16 cellular contexts compared by ENCODE assay signal in genomic region chr22:37684803-37685615, GRCh38. TPM values are rescaled to one million over a fixed set of nuclear protein-coding genes. Genes with fewer than 3 reads are reported as not detected.
A peak's percentile ranks its signal among the peaks of the same experiment; 100 is the strongest.
DNase-seq lines count a peak whose midpoint lies in the region; ATAC-seq, FAIRE-seq and TF ChIP-seq lines count a peak whose summit lies in the region.
"Had no signal": no experiment of that assay in that cellular context is flagged by ENCODE, and none has a peak within 500 bp of the region (broad histone marks: within the 10 kb centered on the region; RNA-seq: fewer than 3 reads in every experiment).

No MANE protein-coding gene starts in this region.

- H3K27me3 Mint-ChIP-seq in Calu3 (ENCODE audit: unreplicated experiment), result no peaks in the 10 kb centered on the region
- H3K27me3 Mint-ChIP-seq in nephron (ENCODE audit: low read depth), result no peaks in the 10 kb centered on the region

- H2BK15ac ChIP-seq in H1 (ENCODE audit: low read length), result 0 out of 2 replicates have a peak overlapping the region, but pooled peaks have one; percentile 46

- no peak overlapping the region for H2BK20ac ChIP-seq in H1 (ENCODE audit: low read length)

- no peak overlapping the region for H2BK5ac ChIP-seq in H1 (ENCODE audit: low read depth, low read length)

- H3K27me3 ChIP-seq in H1 (replicated peaks in 1 of 4; ENCODE audit: control insufficient read depth in 3 of 4, extremely low read depth in 1 of 4, insufficient read depth in 3 of 4, low read length in 3 of 4), result no peaks in the 10 kb centered on the region
- H3K27me3 ChIP-seq: BLaER1, heart left ventricle, SJSA1 had no signal

- peaks cover 52% of the 10 kb centered on the region for H3K4me1 Mint-ChIP-seq in Calu3 (ENCODE audit: low read depth, unreplicated experiment)
- peaks cover 20% of the 10 kb centered on the region for H3K4me1 Mint-ChIP-seq in nephron

- 91% methylated on average over 14 of the region's 16 CpGs; no CpG with 5 or more reads in 1 of the 2 experiments for WGBS in H1 (ENCODE audit: extremely low coverage in 1 of 2, insufficient coverage in 1 of 2, insufficient read length in 1 of 2, insufficient replicate concordance in 2 of 2, low coverage in 1 of 2, low lambda C conversion rate in 2 of 2, missing lambda C conversion rate in 1 of 2), 2 experiments

- no peak for TF ChIP-seq CTCF in Calu3 (IDR thresholded peaks at IDR 0.05; ENCODE audit: unreplicated experiment)
- TF ChIP-seq CTCF in RWPE1 (conservative IDR thresholded peaks at IDR 0.05; ENCODE audit: low read depth), result no peak
- TF ChIP-seq CTCF in H1 (IDR thresholded peaks at IDR 0.05; ENCODE audit: control extremely low read depth in 1 of 3, insufficient read depth in 1 of 3, low read depth in 1 of 3, low read length in 3 of 3), result no peak
- TF ChIP-seq CTCF in nephron (IDR thresholded peaks at IDR 0.05; ENCODE audit: unreplicated experiment in 3 of 3), result no peak

- H4K20me1 ChIP-seq in H1 (replicated peaks in 1 of 2; ENCODE audit: control insufficient read depth in 1 of 2, insufficient read depth in 2 of 2, low read length in 2 of 2), result no peaks in the 10 kb centered on the region
- H4K20me1 ChIP-seq: BLaER1 had no signal

- no peak for TF ChIP-seq POLR2A in H1 (IDR thresholded peaks at IDR 0.05; ENCODE audit: control extremely low read depth in 1 of 2, low read depth in 2 of 2, low read length in 2 of 2)

- peaks cover 3% of the 10 kb centered on the region; the same call in 1 of the 2 replicates for H3K79me1 ChIP-seq in H1 (ENCODE audit: low read depth, low read length)

- intact Hi-C loops in Calu3 (cut with micrococcal nuclease; ENCODE audit: unreplicated experiment), result no loop called here

- TF ChIP-seq RAD21 in H1 (IDR thresholded peaks at IDR 0.05 in 1 of 2, conservative IDR thresholded peaks at IDR 0.05 in 1 of 2; ENCODE audit: low read depth in 2 of 2, low read length in 2 of 2), result no peak

- TF ChIP-seq EP300 in H1 (IDR thresholded peaks at IDR 0.05; ENCODE audit: borderline replicate concordance in 1 of 2, low read depth in 2 of 2, low read length in 2 of 2), result no peak

- H3K4me3 Mint-ChIP-seq in Calu3 (ENCODE audit: low read depth, unreplicated experiment) (peak overlapping the region; percentile 94), nephron (peak overlapping the region; percentile 97 to 98 (median 97))

- DNase-seq in Calu3 (no peak), RWPE1 (ENCODE audit: low spot score) (no peak), H1 (ENCODE audit: low read depth in 1 of 2, low spot score in 2 of 2) (no peak), cortex of kidney (lab: John Stamatoyannopoulos, UW) (no peak), germinal center (ENCODE audit: low spot score) (no peak), NCI-H1694 treated with DMSO at 0.1 percent for 48 hours (lab: John Stamatoyannopoulos, UW) (no peak)
- DNase-seq: endodermal cell; heart left ventricle; NCI-H187; NCI-H748 treated with DMSO at 0.1 percent for 48 hours; stimulated activated CD4-positive, alpha-beta T cell treated with anti-CD3 and anti-CD28 coated beads, Interleukin-2, amount 100 ng/mL, for 24 hours had no signal

- H3K36me3 ChIP-seq in H1 (ENCODE audit: control insufficient read depth in 2 of 4, insufficient read depth in 4 of 4, low read length in 3 of 4), result peaks cover 0 to 9% (median 6%) of the 10 kb centered on the region in 4 experiments; a peak in 5 of 8 replicates

- no TSS peak for BruUV-seq in Calu3 (replicated peaks; lab: Mats Ljungman, UMichigan)

- no peak overlapping the region for H4K91ac ChIP-seq in H1 (replicated peaks; ENCODE audit: insufficient read length, low read length)

- no peak overlapping the region for H4K8ac ChIP-seq in H1 (ENCODE audit: extremely low read depth, insufficient read depth, low read length)

- no peak overlapping the region for H3K14ac ChIP-seq in H1 (ENCODE audit: insufficient read length)

- H3K36me3 Mint-ChIP-seq in Calu3 (ENCODE audit: insufficient read depth, unreplicated experiment) (peaks cover 37% of the 10 kb centered on the region), nephron (ENCODE audit: low read depth) (peaks cover 8% of the 10 kb centered on the region)

- H3K4me3 ChIP-seq in H1 (ENCODE audit: extremely low read depth in 1 of 4, insufficient read depth in 2 of 4, low read depth in 3 of 4, low read length in 4 of 4), result no peak overlapping the region

- H2AFZ ChIP-seq in H1 (ENCODE audit: low read length), result no peak overlapping the region

- H3K9me3 Mint-ChIP-seq in Calu3 (ENCODE audit: low read depth, unreplicated experiment) (no peaks in the 10 kb centered on the region), nephron (no peaks in the 10 kb centered on the region)
- H3K9me3 Mint-ChIP-seq: endodermal cell had no signal

- ATAC-seq in GM21528 (IDR thresholded peaks at IDR 0.05; ENCODE audit: low FRiP score, unreplicated experiment), result no peak

- peaks cover 0 to 7% of the 10 kb centered on the region in 2 experiments; a peak in 1 of 4 replicates for H3K79me2 ChIP-seq in H1 (ENCODE audit: control insufficient read depth in 1 of 2, insufficient read depth in 2 of 2, low read length in 2 of 2)

- no peak for FAIRE-seq in H1 (lab: Jason Lieb, UNC)

- no peak overlapping the region for H3K56ac ChIP-seq in H1 (replicated peaks; ENCODE audit: insufficient read length, low read depth, low read length)

- H3K9me3 ChIP-seq in H1 (ENCODE audit: insufficient read depth in 2 of 2, low read depth in 1 of 2, low read length in 1 of 2), result no peaks in the 10 kb centered on the region
- H3K9me3 ChIP-seq: BLaER1, heart left ventricle, prostate gland, SJSA1 had no signal

- H2AK5ac ChIP-seq in H1 (ENCODE audit: low read depth, low read length), result no peak overlapping the region

- H3K27ac Mint-ChIP-seq in Calu3 (ENCODE audit: unreplicated experiment) (no peak overlapping the region), nephron (peak overlapping the region in 2 of 3 experiments; percentile 57 to 95)

- peaks cover 4% of the 10 kb centered on the region for H3K23me2 ChIP-seq in H1 (ENCODE audit: low read depth, low read length)

- POLR2A ChIA-PET in RWPE1 (lab: Yijun Ruan, JAX; ENCODE audit: low non-redundant PET), result no interaction called here
- POLR2A ChIA-PET in H1 (lab: Charles Lee; ENCODE audit: partially characterized antibody), result interaction anchor here (1.2 to 5.4 kb wide), 6 partner anchors 11 to 71 kb away, joined by 3 to 37 read pairs (median 6); partner anchors contain the start of genes PDXP and TRIOBP

- no peak overlapping the region for H3K4ac ChIP-seq in H1 (replicated peaks; ENCODE audit: insufficient read length, low read depth, low read length)

- H3K9ac ChIP-seq in H1 (replicated peaks in 1 of 4; ENCODE audit: extremely low read depth in 1 of 4, low read depth in 3 of 4, low read length in 3 of 4), result no peak overlapping the region

- peak overlapping the region; percentile 99 for H3K27ac ChIP-seq in RWPE1
- no peak overlapping the region for H3K27ac ChIP-seq in H1 (ENCODE audit: low read depth, low read length)

- CTCF ChIA-PET in Calu3 (lab: Charles Lee) (interaction anchor here (1.9 kb wide), 1 partner anchor 27 kb away, joined by 6 read pairs; the partner anchor contains the start of gene PDXP), RWPE1 (lab: Yijun Ruan, JAX) (no interaction called here), H1 (lab: Charles Lee; ENCODE audit: partially characterized antibody) (interaction anchor here (0.6 to 16.3 kb wide), 10 partner anchors 14 to 192 kb away, joined by 3 to 261 read pairs (median 5); partner anchors contain the start of gene SH3BP1)

- H3K4me1 ChIP-seq in H1 (replicated peaks in 1 of 4; ENCODE audit: control insufficient read depth in 3 of 4, insufficient read depth in 4 of 4, low read length in 3 of 4), result peaks cover 0 to 6% (median 2%) of the 10 kb centered on the region in 4 experiments; a peak in 4 of 7 replicates

- H2BK12ac ChIP-seq in H1 (ENCODE audit: low read depth, low read length), result 0 out of 2 replicates have a peak overlapping the region, but pooled peaks have one; percentile 7

- H3K23ac ChIP-seq in H1 (ENCODE audit: insufficient read length), result no peak overlapping the region

- H4K5ac ChIP-seq in H1 (ENCODE audit: insufficient read length, low read depth, low read length), result no peak overlapping the region

- H3K4me2 ChIP-seq in H1 (ENCODE audit: insufficient read depth in 1 of 2, low read depth in 2 of 2, low read length in 2 of 2), result no peak overlapping the region; a peak in 1 of 4 replicates

- H2BK120ac ChIP-seq in H1 (replicated peaks; ENCODE audit: low read depth, low read length), result no peak overlapping the region

- H3K18ac ChIP-seq in H1 (ENCODE audit: extremely low read depth, low read length), result no peak overlapping the region

RNA-seq across cellular contexts. Expression of gene NOL12, which starts 1.1 kb away (rescaled TPM):
- total RNA-seq in Calu3 (2022), result 23.7 and 26.8 TPM in 2 replicates
- total RNA-seq in H1 (2021; fragmentation: NEBNext Ultra II Directional; extraction: Animal tissue kit (Norgen Biotek cat#: 25700)), result 26.7 and 28.3 TPM in 2 replicates
- polyA plus RNA-seq in H1 (2011; rRNA removed), result 25.3 TPM in 2 replicates
- polyA plus RNA-seq in H1 (2011; cell fraction: cytosol; rRNA removed), result 40.9 TPM
- 43.6 TPM for polyA plus RNA-seq in H1 (2011; cell fraction: nucleus; rRNA removed)
- polyA plus RNA-seq in H1 (2012, experiment 1 of 2), result 19.3 to 37.0 TPM (median 34.3 TPM) in 4 replicates
- 27.9 TPM for polyA plus RNA-seq in H1 (2012, experiment 2 of 2)
- polyA plus RNA-seq in H1 (2013, experiment 1 of 2), result 27.9 TPM
- polyA plus RNA-seq in H1 (2013, experiment 2 of 2), result 24.0 TPM
- 8.3 and 9.6 TPM in 2 replicates for polyA minus RNA-seq in H1 (2011; rRNA and poly(A)+ RNA removed)
- 8.8 TPM for polyA minus RNA-seq in H1 (2011; cell fraction: cytosol; rRNA and poly(A)+ RNA removed)
- polyA minus RNA-seq in H1 (2011; cell fraction: nucleus; rRNA and poly(A)+ RNA removed), result 16.7 TPM

RNA-seq across cellular contexts. Expression of gene LGALS1, which starts 9.6 kb away (rescaled TPM):
- total RNA-seq in Calu3 (2022), result 61.4 and 72.3 TPM in 2 replicates
- total RNA-seq in H1 (2021; fragmentation: NEBNext Ultra II Directional; extraction: Animal tissue kit (Norgen Biotek cat#: 25700)), result 12.0 and 14.9 TPM in 2 replicates
- polyA plus RNA-seq in H1 (2011; rRNA removed), result 92.4 and 101 TPM in 2 replicates
- polyA plus RNA-seq in H1 (2011; cell fraction: cytosol; rRNA removed), result 77.6 TPM
- polyA plus RNA-seq in H1 (2011; cell fraction: nucleus; rRNA removed), result 64.0 TPM
- polyA plus RNA-seq in H1 (2012, experiment 1 of 2), result 11.2 to 50.4 TPM (median 33.3 TPM) in 4 replicates
- 38.4 TPM for polyA plus RNA-seq in H1 (2012, experiment 2 of 2)
- 39.2 TPM for polyA plus RNA-seq in H1 (2013, experiment 1 of 2)
- 36.3 TPM for polyA plus RNA-seq in H1 (2013, experiment 2 of 2)
- 15.3 and 15.5 TPM in 2 replicates for polyA minus RNA-seq in H1 (2011; rRNA and poly(A)+ RNA removed)
- 13.3 TPM for polyA minus RNA-seq in H1 (2011; cell fraction: cytosol; rRNA and poly(A)+ RNA removed)
- 14.5 TPM for polyA minus RNA-seq in H1 (2011; cell fraction: nucleus; rRNA and poly(A)+ RNA removed)

RNA-seq across cellular contexts. Expression of gene TRIOBP, which starts 11.8 kb away (rescaled TPM):
- 85.3 and 86.5 TPM in 2 replicates for total RNA-seq in Calu3 (2022)
- total RNA-seq in H1 (2021; fragmentation: NEBNext Ultra II Directional; extraction: Animal tissue kit (Norgen Biotek cat#: 25700)), result 27.3 and 29.1 TPM in 2 replicates
- polyA plus RNA-seq in H1 (2011; rRNA removed), result 18.2 and 36.0 TPM in 2 replicates
- 27.6 TPM for polyA plus RNA-seq in H1 (2011; cell fraction: cytosol; rRNA removed)
- polyA plus RNA-seq in H1 (2011; cell fraction: nucleus; rRNA removed), result 40.4 TPM
- polyA plus RNA-seq in H1 (2012, experiment 1 of 2), result 23.3 to 41.8 TPM (median 38.0 TPM) in 4 replicates
- 19.8 TPM for polyA plus RNA-seq in H1 (2012, experiment 2 of 2)
- polyA plus RNA-seq in H1 (2013, experiment 1 of 2), result 27.4 TPM
- polyA plus RNA-seq in H1 (2013, experiment 2 of 2), result 25.9 TPM
- polyA minus RNA-seq in H1 (2011; rRNA and poly(A)+ RNA removed), result 43.1 and 47.6 TPM in 2 replicates
- 28.8 TPM for polyA minus RNA-seq in H1 (2011; cell fraction: cytosol; rRNA and poly(A)+ RNA removed)
- 20.8 TPM for polyA minus RNA-seq in H1 (2011; cell fraction: nucleus; rRNA and poly(A)+ RNA removed)

RNA-seq across cellular contexts. Expression of gene PDXP, which starts 26.5 kb away (rescaled TPM):
- 18.4 and 21.4 TPM in 2 replicates for total RNA-seq in Calu3 (2022)
- 35.7 and 36.6 TPM in 2 replicates for total RNA-seq in H1 (2021; fragmentation: NEBNext Ultra II Directional; extraction: Animal tissue kit (Norgen Biotek cat#: 25700))
- polyA plus RNA-seq in H1 (2011; rRNA removed), result 67.7 and 74.8 TPM in 2 replicates
- polyA plus RNA-seq in H1 (2011; cell fraction: cytosol; rRNA removed), result 47.4 TPM
- polyA plus RNA-seq in H1 (2011; cell fraction: nucleus; rRNA removed), result 60.6 TPM
- polyA plus RNA-seq in H1 (2012, experiment 1 of 2), result 33.3 to 46.0 TPM (median 43.7 TPM) in 4 replicates
- polyA plus RNA-seq in H1 (2012, experiment 2 of 2), result 66.6 TPM
- polyA plus RNA-seq in H1 (2013, experiment 1 of 2), result 33.9 TPM
- 31.0 TPM for polyA plus RNA-seq in H1 (2013, experiment 2 of 2)
- polyA minus RNA-seq in H1 (2011; rRNA and poly(A)+ RNA removed), result 31.8 and 36.4 TPM in 2 replicates
- 30.2 TPM for polyA minus RNA-seq in H1 (2011; cell fraction: cytosol; rRNA and poly(A)+ RNA removed)
- 13.4 TPM for polyA minus RNA-seq in H1 (2011; cell fraction: nucleus; rRNA and poly(A)+ RNA removed)

RNA-seq across cellular contexts. Expression of gene SH3BP1, which starts 45.5 kb away (rescaled TPM):
- total RNA-seq in Calu3 (2022), result 13.0 and 17.6 TPM in 2 replicates
- total RNA-seq in H1 (2021; fragmentation: NEBNext Ultra II Directional; extraction: Animal tissue kit (Norgen Biotek cat#: 25700)), result 32.4 and 40.3 TPM in 2 replicates
- 23.9 and 34.8 TPM in 2 replicates for polyA plus RNA-seq in H1 (2011; rRNA removed)
- 22.8 TPM for polyA plus RNA-seq in H1 (2011; cell fraction: cytosol; rRNA removed)
- 50.1 TPM for polyA plus RNA-seq in H1 (2011; cell fraction: nucleus; rRNA removed)
- 57.5 to 65.6 TPM (median 60.4 TPM) in 4 replicates for polyA plus RNA-seq in H1 (2012, experiment 1 of 2)
- polyA plus RNA-seq in H1 (2012, experiment 2 of 2), result 35.9 TPM
- 21.9 TPM for polyA plus RNA-seq in H1 (2013, experiment 1 of 2)
- polyA plus RNA-seq in H1 (2013, experiment 2 of 2), result 22.1 TPM
- polyA minus RNA-seq in H1 (2011; rRNA and poly(A)+ RNA removed), result 20.1 and 23.7 TPM in 2 replicates
- polyA minus RNA-seq in H1 (2011; cell fraction: cytosol; rRNA and poly(A)+ RNA removed), result 17.0 TPM
- polyA minus RNA-seq in H1 (2011; cell fraction: nucleus; rRNA and poly(A)+ RNA removed), result 19.7 TPM
